Comparison of ENCODE assay signal across 24 cellular contexts in the genomic region with DNA sequence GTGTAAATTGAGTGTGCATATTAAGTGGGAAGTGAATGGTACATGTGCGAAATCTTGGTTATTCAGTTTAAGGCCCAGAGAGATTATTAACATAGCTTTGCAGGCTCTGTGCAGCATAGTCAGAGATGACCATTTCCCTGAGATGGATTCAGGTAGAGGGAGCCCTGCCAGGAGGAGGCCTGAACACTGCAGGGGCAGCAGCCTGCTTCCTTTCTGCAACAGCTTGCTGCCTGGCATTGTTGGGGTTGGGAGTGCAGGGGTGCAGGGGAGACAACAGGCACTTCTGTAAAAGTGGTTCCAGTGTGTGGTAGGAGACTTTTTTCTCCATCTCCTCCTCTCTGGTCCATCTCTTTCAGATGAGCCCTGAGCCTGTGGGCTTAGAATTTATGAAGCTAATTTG.
DNase-seq lines count a peak whose midpoint lies in the region; ATAC-seq, FAIRE-seq and TF ChIP-seq lines count a peak whose summit lies in the region.
"Had no signal": no experiment of that assay in that cellular context is flagged by ENCODE, and none has a peak within 500 bp of the region (broad histone marks: within the 10 kb centered on the region; RNA-seq: fewer than 3 reads in every experiment).

No MANE protein-coding gene starts in this region.

- no peak for TF ChIP-seq EP300 in H1 (IDR thresholded peaks at IDR 0.05; ENCODE audit: borderline replicate concordance in 1 of 2, low read depth in 2 of 2, low read length in 2 of 2)

- no peaks in the 10 kb centered on the region for H3K27me3 ChIP-seq in PC-3 (ENCODE audit: low read length)
- H3K27me3 ChIP-seq in H1 (replicated peaks in 1 of 4; ENCODE audit: control insufficient read depth in 3 of 4, extremely low read depth in 1 of 4, insufficient read depth in 3 of 4, low read length in 3 of 4) = no peaks in the 10 kb centered on the region
- H3K27me3 ChIP-seq: BE2C had no signal

- no peak overlapping the region; the same call in 1 of the 2 replicates for H2BK20ac ChIP-seq in H1 (ENCODE audit: low read length)

- no peak overlapping the region; the same call in 1 of the 2 replicates for H2BK12ac ChIP-seq in H1 (ENCODE audit: low read depth, low read length)

- H3K18ac ChIP-seq in H1 (ENCODE audit: extremely low read depth, low read length) = no peak overlapping the region

- H2AFZ ChIP-seq in PC-3 (ENCODE audit: low read length) (no peak overlapping the region), H1 (ENCODE audit: low read length) (peak overlapping the region; percentile 63)

- TF ChIP-seq CTCF in PC-3 (conservative IDR thresholded peaks at IDR 0.05; ENCODE audit: low read depth, low read length) (no peak), H1 (IDR thresholded peaks at IDR 0.05; ENCODE audit: control extremely low read depth in 1 of 3, insufficient read depth in 1 of 3, low read depth in 1 of 3, low read length in 3 of 3) (no peak)

- H3K4ac ChIP-seq in H1 (replicated peaks; ENCODE audit: insufficient read length, low read depth, low read length) = no peak overlapping the region

- no peak for TF ChIP-seq POLR2A in GM12892 (IDR thresholded peaks at IDR 0.05; ENCODE audit: low read depth, low read length)
- TF ChIP-seq POLR2A in H1 (IDR thresholded peaks at IDR 0.05; ENCODE audit: control extremely low read depth in 1 of 2, low read depth in 2 of 2, low read length in 2 of 2) = no peak

- H3F3A ChIP-seq in PC-3 (ENCODE audit: low read length, unreplicated experiment) = no peaks in the 10 kb centered on the region

- H3K36me3 ChIP-seq in PC-3 (ENCODE audit: low read depth, low read length) (no peaks in the 10 kb centered on the region), H1 (ENCODE audit: control insufficient read depth in 2 of 4, insufficient read depth in 4 of 4, low read length in 3 of 4) (no peaks in the 10 kb centered on the region)
- H3K36me3 ChIP-seq: BE2C; BLaER1 treated with 17β-estradiol and CSF1 and Interleukin-3, amounts not matched to agents 10 nM and 100 nM had no signal

- no peak overlapping the region for H4K91ac ChIP-seq in H1 (replicated peaks; ENCODE audit: insufficient read length, low read length)

- H3K4me1 ChIP-seq in PC-3 (ENCODE audit: insufficient read depth, low read length) (0 out of 2 replicates have a peak, but pooled peaks cover 4% of the 10 kb centered on the region), H1 (replicated peaks in 1 of 4; ENCODE audit: control insufficient read depth in 3 of 4, insufficient read depth in 4 of 4, low read length in 3 of 4) (peaks cover 0 to 23% (median 13%) of the 10 kb centered on the region in 4 experiments; a peak in 6 of 7 replicates)
- H3K4me1 ChIP-seq: A549; BE2C; BLaER1 treated with 17β-estradiol and CSF1 and Interleukin-3, amounts not matched to agents 10 nM and 100 nM had no signal

- no peak overlapping the region for H3K14ac ChIP-seq in H1 (ENCODE audit: insufficient read length)

- no peak overlapping the region for H2BK5ac ChIP-seq in H1 (ENCODE audit: low read depth, low read length)

- no peaks in the 10 kb centered on the region for H3K9me3 ChIP-seq in PC-3 (ENCODE audit: low read length)
- no peaks in the 10 kb centered on the region for H3K9me3 ChIP-seq in H1 (ENCODE audit: insufficient read depth in 2 of 2, low read depth in 1 of 2, low read length in 1 of 2)
- H3K9me3 ChIP-seq: BE2C had no signal

- no peaks in the 10 kb centered on the region for H4K20me1 ChIP-seq in PC-3 (ENCODE audit: low read length)
- H4K20me1 ChIP-seq in H1 (replicated peaks in 1 of 2; ENCODE audit: control insufficient read depth in 1 of 2, insufficient read depth in 2 of 2, low read length in 2 of 2) = no peaks in the 10 kb centered on the region
- H4K20me1 ChIP-seq: BLaER1 treated with 17β-estradiol and CSF1 and Interleukin-3, amounts not matched to agents 10 nM and 100 nM had no signal

- no TSS peak for BruUV-seq in PC-3 (replicated peaks; lab: Mats Ljungman, UMichigan)

- H2BK15ac ChIP-seq in H1 (ENCODE audit: low read length) = no peak overlapping the region

- no peaks in the 10 kb centered on the region for H3K9me2 ChIP-seq in PC-3 (replicated peaks; ENCODE audit: low read length)

- H4K5ac ChIP-seq in H1 (ENCODE audit: insufficient read length, low read depth, low read length) = no peak overlapping the region

- no peaks in the 10 kb centered on the region for H3K79me2 ChIP-seq in PC-3 (ENCODE audit: low read length)
- H3K79me2 ChIP-seq in H1 (ENCODE audit: control insufficient read depth in 1 of 2, insufficient read depth in 2 of 2, low read length in 2 of 2) = no peaks in the 10 kb centered on the region

- H3K79me1 ChIP-seq in H1 (ENCODE audit: low read depth, low read length) = no peaks in the 10 kb centered on the region

- TF ChIP-seq RAD21 in H1 (IDR thresholded peaks at IDR 0.05 in 1 of 2, conservative IDR thresholded peaks at IDR 0.05 in 1 of 2; ENCODE audit: low read depth in 2 of 2, low read length in 2 of 2) = no peak; a peak in 1 of 4 replicates

- FAIRE-seq in GM12892 (lab: Jason Lieb, UNC) = peak; percentile 5
- FAIRE-seq in H1 (lab: Jason Lieb, UNC) = no peak
- FAIRE-seq: A549, D721Med, GM12878, GM18507 had no signal

- H3K4me3 ChIP-seq in PC-3 (ENCODE audit: low read length) (no peak overlapping the region), H1 (ENCODE audit: extremely low read depth in 1 of 4, insufficient read depth in 2 of 4, low read depth in 3 of 4, low read length in 4 of 4) (no peak overlapping the region)
- H3K4me3 ChIP-seq: A549; BLaER1 treated with 17β-estradiol and CSF1 and Interleukin-3, amounts not matched to agents 10 nM and 100 nM; GM12878 had no signal

- H3K4me2 ChIP-seq in PC-3 (ENCODE audit: low read length) = no peak overlapping the region
- no peak overlapping the region; a peak in 1 of 4 replicates for H3K4me2 ChIP-seq in H1 (ENCODE audit: insufficient read depth in 1 of 2, low read depth in 2 of 2, low read length in 2 of 2)
- H3K4me2 ChIP-seq: A549; BLaER1 treated with 17β-estradiol and CSF1 and Interleukin-3, amounts not matched to agents 10 nM and 100 nM had no signal

- H3K23ac ChIP-seq in H1 (ENCODE audit: insufficient read length) = no peak overlapping the region

- CTCF ChIA-PET in PC-3 (lab: Charles Lee) (no interaction called here), H1 (lab: Charles Lee; ENCODE audit: partially characterized antibody) (interaction anchor here (0.5 to 2.1 kb wide), 6 partner anchors 9 to 404 kb away, joined by 3 to 8 read pairs (median 4); no protein-coding TSS in a partner anchor)

- no peak overlapping the region for H3K9ac ChIP-seq in PC-3 (ENCODE audit: low read length)
- no peak overlapping the region for H3K9ac ChIP-seq in H1 (replicated peaks in 1 of 4; ENCODE audit: extremely low read depth in 1 of 4, low read depth in 3 of 4, low read length in 3 of 4)
- H3K9ac ChIP-seq: BLaER1 treated with 17β-estradiol and CSF1 and Interleukin-3, amounts not matched to agents 10 nM and 100 nM had no signal

- no peak overlapping the region for H4K8ac ChIP-seq in H1 (ENCODE audit: extremely low read depth, insufficient read depth, low read length)

- no peak overlapping the region for H2AK5ac ChIP-seq in H1 (ENCODE audit: low read depth, low read length)

- H3K56ac ChIP-seq in H1 (replicated peaks; ENCODE audit: insufficient read length, low read depth, low read length) = no peak overlapping the region

- peak; percentile 27; the same call in 1 of the 2 replicates for ATAC-seq in PC-3
- ATAC-seq in left ventricle myocardium superior = no peak
- ATAC-seq in GM21825 (IDR thresholded peaks at IDR 0.05; ENCODE audit: unreplicated experiment) = no peak
- ATAC-seq: A549, GM12878, HCT116 had no signal

- POLR2A ChIA-PET in PC-3 (lab: Charles Lee; ENCODE audit: unreplicated experiment) = no interaction called here
- POLR2A ChIA-PET in H1 (lab: Charles Lee; ENCODE audit: partially characterized antibody) = no interaction called here

- H3K27ac ChIP-seq in PC-3 (ENCODE audit: low read length) (no peak overlapping the region), H1 (ENCODE audit: low read depth, low read length) (no peak overlapping the region)
- H3K27ac ChIP-seq: A549; BLaER1 treated with 17β-estradiol and CSF1 and Interleukin-3, amounts not matched to agents 10 nM and 100 nM had no signal

- H3K23me2 ChIP-seq in H1 (ENCODE audit: low read depth, low read length) = no peaks in the 10 kb centered on the region

- H2BK120ac ChIP-seq in H1 (replicated peaks; ENCODE audit: low read depth, low read length) = no peak overlapping the region

- 91% methylated on average over 1 of the region's 1 CpG; no CpG with 5 or more reads in 1 of the 2 experiments for WGBS in H1 (ENCODE audit: extremely low coverage in 1 of 2, insufficient coverage in 1 of 2, insufficient read length in 1 of 2, insufficient replicate concordance in 2 of 2, low coverage in 1 of 2, low lambda C conversion rate in 2 of 2, missing lambda C conversion rate in 1 of 2), 2 experiments

- intact Hi-C loops in PC-3 (cut with micrococcal nuclease) = no loop called here
- intact Hi-C loops in left ventricle myocardium superior (cut with micrococcal nuclease) = no loop called here

- DNase-seq in GM12892 (ENCODE audit: insufficient read length) (no peak), PC-3 (no peak), H1 (ENCODE audit: low read depth in 1 of 2, low spot score in 2 of 2) (no peak), kidney tubule cell (ENCODE audit: low spot score) (peak; percentile 1), NCI-H1436 (lab: John Stamatoyannopoulos, UW) (no peak), left ventricle myocardium superior (no peak)
- DNase-seq: 8988T; ACHN; AML-193; BE2C; CD4-positive, alpha-beta T cell; CD8-positive, alpha-beta memory T cell; DMS 273 treated with DMSO at 0.1 percent for 48 hours; DMS79; EL; GDM1; H9 had no signal

TF ChIP-seq in H1, 55 proteins besides CTCF, POLR2A, EP300 and RAD21:
- TF ChIP-seq POLR2AphosphoS5 (IDR thresholded peaks at IDR 0.05; ENCODE audit: low read depth, low read length) = no peak
- no peak for TF ChIP-seq ATF3 (IDR thresholded peaks at IDR 0.05; ENCODE audit: insufficient read depth, low read depth, low read length)
- no peak for TF ChIP-seq GABPA (IDR thresholded peaks at IDR 0.05; ENCODE audit: borderline replicate concordance, insufficient read depth, low read length)
- no peak for TF ChIP-seq NANOG (IDR thresholded peaks at IDR 0.05; ENCODE audit: insufficient read depth, low read depth, low read length, poor library complexity, severe bottlenecking)
- no peak for TF ChIP-seq BACH1 (IDR thresholded peaks at IDR 0.05; ENCODE audit: low read length)
- TF ChIP-seq ASH2L (IDR thresholded peaks at IDR 0.05; ENCODE audit: low read length) = no peak
- TF ChIP-seq TAF7 (optimal IDR thresholded peaks at IDR 0.05; ENCODE audit: borderline replicate concordance, low read depth, low read length) = no peak
- no peak for TF ChIP-seq HDAC2 (IDR thresholded peaks at IDR 0.05; ENCODE audit: borderline replicate concordance in 1 of 2, low read depth in 2 of 2, low read length in 2 of 2)
